In genomic region chr12:23669691-23670090, GRCh38 we compare ENCODE assay signal across 8 cellular contexts.
"Had no signal": no experiment of that assay in that cellular context is flagged by ENCODE, and none has a peak within 500 bp of the region (broad histone marks: within the 10 kb centered on the region; RNA-seq: fewer than 3 reads in every experiment).

No MANE protein-coding gene starts in this region.

- ATAC-seq: GM23338, HepG2 had no signal

- DNase-seq: H9, HCEC 1CT, Kasumi-1, KG1 had no signal

- FAIRE-seq: H1, H54, HepG2 had no signal
